21 cellular contexts compared by ENCODE assay signal in genomic region chr6:76166874-76167273, GRCh38.
DNase-seq lines count a peak whose midpoint lies in the region; ATAC-seq and TF ChIP-seq lines count a peak whose summit lies in the region.
"Had no signal": no experiment of that assay in that cellular context is flagged by ENCODE, and none has a peak within 500 bp of the region (broad histone marks: within the 10 kb centered on the region; RNA-seq: fewer than 3 reads in every experiment).

No MANE protein-coding gene starts in this region.

- H2AFZ ChIP-seq in HCT116 (ENCODE audit: low read depth, low read length, poor library complexity, severe bottlenecking) (no peak overlapping the region), PC-3 (ENCODE audit: low read length) (no peak overlapping the region), neural progenitor cell (replicated peaks) (no peak overlapping the region)

- H3K4me1 ChIP-seq in HCT116 (ENCODE audit: control insufficient read depth in 1 of 2, insufficient read depth in 2 of 2, low read length in 2 of 2) = no peaks in the 10 kb centered on the region
- no peaks in the 10 kb centered on the region for H3K4me1 ChIP-seq in PC-3 (ENCODE audit: insufficient read depth, low read length)
- no peaks in the 10 kb centered on the region for H3K4me1 ChIP-seq in neural progenitor cell

- H3F3A ChIP-seq in PC-3 (ENCODE audit: low read length, unreplicated experiment) = no peaks in the 10 kb centered on the region
- no peaks in the 10 kb centered on the region for H3F3A ChIP-seq in neural progenitor cell (ENCODE audit: low read depth)

- H3K9me2 ChIP-seq in HCT116 (ENCODE audit: insufficient read depth) (no peaks in the 10 kb centered on the region), PC-3 (replicated peaks; ENCODE audit: low read length) (no peaks in the 10 kb centered on the region)
- H3K9me2 ChIP-seq: SK-N-SH had no signal

- TF ChIP-seq CTCF in HCT116 (IDR thresholded peaks at IDR 0.05 in 2 of 3, conservative IDR thresholded peaks at IDR 0.05 in 1 of 3; ENCODE audit: borderline replicate concordance in 1 of 3, insufficient read depth in 1 of 3, low read depth in 2 of 3, low read length in 2 of 3) = peak in 2 of 3 experiments; percentile 11 to 17; a peak in 3 of 6 replicates
- TF ChIP-seq CTCF in PC-3 (conservative IDR thresholded peaks at IDR 0.05; ENCODE audit: low read depth, low read length) = peak; percentile 45
- peak; percentile 9 for TF ChIP-seq CTCF in neural progenitor cell (IDR thresholded peaks at IDR 0.05)
- no peak for TF ChIP-seq CTCF in type B pancreatic cell (conservative IDR thresholded peaks at IDR 0.05)

- RAD21 ChIA-PET in HCT116 (lab: Charles Lee; ENCODE audit: low non-redundant PET in 1 of 2, low total read pairs in 2 of 2, uncharacterized antibody in 2 of 2, unreplicated experiment in 2 of 2) = interaction anchor here in 1 of 2 experiments (1.1 kb wide), 1 partner anchor 232 kb away, joined by 3 read pairs; no protein-coding TSS in a partner anchor

- H3K9me3 Mint-ChIP-seq in neural progenitor cell (peaks cover 2% of the 10 kb centered on the region), type B pancreatic cell (no peaks in the 10 kb centered on the region)

- no peaks in the 10 kb centered on the region for H3K9me3 ChIP-seq in HCT116 (ENCODE audit: control insufficient read depth in 1 of 2, insufficient read depth in 1 of 2, low read depth in 1 of 2, low read length in 2 of 2)
- no peaks in the 10 kb centered on the region for H3K9me3 ChIP-seq in PC-3 (ENCODE audit: low read length)
- H3K9me3 ChIP-seq in neural progenitor cell (ENCODE audit: low read depth) = no peaks in the 10 kb centered on the region
- H3K9me3 ChIP-seq: SK-N-SH had no signal

- H3K4me3 Mint-ChIP-seq in neural progenitor cell = no peak overlapping the region
- H3K4me3 Mint-ChIP-seq in type B pancreatic cell = no peak overlapping the region
- H3K4me3 Mint-ChIP-seq: B cell; CD4-positive, CD25-positive, alpha-beta regulatory T cell; T-helper 2 cell treated with Interferon-gamma antibody and Interleukin-4, amounts not matched to agents 5 μg/mL and 100 μg/mL, for 36 hours had no signal

- H3K27me3 Mint-ChIP-seq in neural progenitor cell (ENCODE audit: insufficient read depth, low read depth) (peaks cover 2% of the 10 kb centered on the region), type B pancreatic cell (no peaks in the 10 kb centered on the region)
- H3K27me3 Mint-ChIP-seq: B cell; CD4-positive, CD25-positive, alpha-beta regulatory T cell had no signal

- H3K9ac ChIP-seq in HCT116 (ENCODE audit: low read length) (no peak overlapping the region), PC-3 (ENCODE audit: low read length) (no peak overlapping the region), neural progenitor cell (no peak overlapping the region)
- H3K9ac ChIP-seq: SK-N-SH had no signal

- H3K36me3 ChIP-seq in HCT116 (ENCODE audit: control insufficient read depth in 1 of 2, insufficient read depth in 2 of 2, low read length in 2 of 2) (no peaks in the 10 kb centered on the region), PC-3 (ENCODE audit: low read depth, low read length) (no peaks in the 10 kb centered on the region), neural progenitor cell (no peaks in the 10 kb centered on the region)

- H3K4me1 Mint-ChIP-seq in neural progenitor cell (no peaks in the 10 kb centered on the region), type B pancreatic cell (ENCODE audit: unreplicated experiment) (no peaks in the 10 kb centered on the region)
- H3K4me1 Mint-ChIP-seq: B cell; CD4-positive, CD25-positive, alpha-beta regulatory T cell had no signal

- H4K20me1 ChIP-seq in HCT116 (ENCODE audit: insufficient read depth) (no peaks in the 10 kb centered on the region), PC-3 (ENCODE audit: low read length) (no peaks in the 10 kb centered on the region), neural progenitor cell (ENCODE audit: low read depth) (no peaks in the 10 kb centered on the region)

- POLR2A ChIA-PET in HCT116 (lab: Charles Lee) (no interaction called here), PC-3 (lab: Charles Lee; ENCODE audit: unreplicated experiment) (no interaction called here)

- H3K4me2 ChIP-seq in HCT116 (ENCODE audit: low read length) (no peak overlapping the region), PC-3 (ENCODE audit: low read length) (no peak overlapping the region), neural progenitor cell (no peak overlapping the region)
- H3K4me2 ChIP-seq: SK-N-SH had no signal

- H3K27ac ChIP-seq in HCT116 (ENCODE audit: low read depth, low read length) = no peak overlapping the region
- no peak overlapping the region for H3K27ac ChIP-seq in PC-3 (ENCODE audit: low read length)
- no peak overlapping the region for H3K27ac ChIP-seq in neural progenitor cell

- H3K4me3 ChIP-seq in HCT116 (replicated peaks in 1 of 2; ENCODE audit: low read depth in 1 of 2, low read length in 2 of 2) (no peak overlapping the region), PC-3 (ENCODE audit: low read length) (no peak overlapping the region), neural progenitor cell (no peak overlapping the region)

- CTCF ChIA-PET in HCT116 (lab: Charles Lee) = interaction anchor here (2.2 to 3.1 kb wide), 2 partner anchors 232 to 273 kb away, joined by 16 to 29 read pairs; no protein-coding TSS in a partner anchor
- CTCF ChIA-PET in PC-3 (lab: Charles Lee) = interaction anchor here (0.6 kb wide), 1 partner anchor 186 kb away, joined by 4 read pairs; no protein-coding TSS in a partner anchor

- BruUV-seq in HCT116 (replicated peaks; lab: Mats Ljungman, UMichigan) = no TSS peak
- no TSS peak for BruUV-seq in PC-3 (replicated peaks; lab: Mats Ljungman, UMichigan)

- TF ChIP-seq RAD21 in HCT116 (IDR thresholded peaks at IDR 0.05; ENCODE audit: low read depth) = peak; percentile 55

- ATAC-seq in HCT116 (peak; percentile 72), PC-3 (no peak)
- ATAC-seq: Right ventricle myocardium inferior had no signal

- intact Hi-C loops in HCT116 (cut with micrococcal nuclease) = loop anchor here (2.0 kb wide), 2 partner anchors 232 to 274 kb away; no protein-coding TSS in a partner anchor
- intact Hi-C loops in PC-3 (cut with micrococcal nuclease) = loop anchor here (2.0 kb wide), 1 partner anchor 232 kb away; no protein-coding TSS in a partner anchor

- H3K27me3 ChIP-seq in HCT116 (ENCODE audit: insufficient read depth, low read length) (no peaks in the 10 kb centered on the region), PC-3 (ENCODE audit: low read length) (no peaks in the 10 kb centered on the region), neural progenitor cell (no peaks in the 10 kb centered on the region)

- no peak overlapping the region for H3K27ac Mint-ChIP-seq in neural progenitor cell
- H3K27ac Mint-ChIP-seq in type B pancreatic cell = no peak overlapping the region
- H3K27ac Mint-ChIP-seq: B cell; CD4-positive, CD25-positive, alpha-beta regulatory T cell; T-helper 2 cell treated with Interferon-gamma antibody and Interleukin-4, amounts not matched to agents 5 μg/mL and 100 μg/mL, for 36 hours had no signal

- no peak for TF ChIP-seq POLR2A in HCT116 (IDR thresholded peaks at IDR 0.05; ENCODE audit: borderline replicate concordance, extremely low read depth, insufficient read depth, insufficient read length)

- DNase-seq in HCT116 (ENCODE audit: low read depth, low spot score) (no peak), NAMALWA (ENCODE audit: low spot score) (peak; percentile 4), PC-3 (peak; percentile 28), neural progenitor cell (ENCODE audit: low spot score) (no peak), type B pancreatic cell (ENCODE audit: extremely low spot score, unreplicated experiment) (no peak), SIG-M5 treated with dmso at 0.1 percent for 504 hours (lab: John Stamatoyannopoulos, UW; ENCODE audit: unreplicated experiment) (no peak), AG08396 (ENCODE audit: low spot score) (no peak)
- DNase-seq: CD4-positive, CD25-positive, alpha-beta regulatory T cell; COR-L47; GOT3; KG1; NCI-H1092; NCI-H1436 treated with DMSO at 0.1 percent for 48 hours; NCI-H2081; NCI-H2171 treated with DMSO at 0.1 percent for 48 hours; NCI-H446 treated with DMSO at 0.1 percent for 48 hours; NCI-H748 treated with DMSO at 0.1 percent for 48 hours; SK-N-SH had no signal

- H3K79me2 ChIP-seq in HCT116 (ENCODE audit: insufficient read depth, low read length) (no peaks in the 10 kb centered on the region), PC-3 (ENCODE audit: low read length) (no peaks in the 10 kb centered on the region), neural progenitor cell (ENCODE audit: low read depth) (no peaks in the 10 kb centered on the region)

- no peaks in the 10 kb centered on the region for H3K36me3 Mint-ChIP-seq in neural progenitor cell
- H3K36me3 Mint-ChIP-seq in type B pancreatic cell = no peaks in the 10 kb centered on the region
- H3K36me3 Mint-ChIP-seq: CD4-positive, CD25-positive, alpha-beta regulatory T cell had no signal

TF ChIP-seq in HCT116, 20 proteins besides CTCF, POLR2A, EP300 and RAD21 (continues in another document):
- TF ChIP-seq FOSL1 (IDR thresholded peaks at IDR 0.05; ENCODE audit: low read depth) (no peak), EZH2phosphoT487 (IDR thresholded peaks at IDR 0.05; ENCODE audit: borderline replicate concordance) (no peak), ATF3 (IDR thresholded peaks at IDR 0.05) (no peak), EGR1 (IDR thresholded peaks at IDR 0.05; ENCODE audit: low read depth) (no peak), TCF7L2 (IDR thresholded peaks at IDR 0.05; ENCODE audit: borderline replicate concordance, extremely low read depth, insufficient read depth, insufficient read length) (no peak), SIN3A (IDR thresholded peaks at IDR 0.05; ENCODE audit: low read depth) (no peak), CEBPB (IDR thresholded peaks at IDR 0.05; ENCODE audit: low read depth) (no peak), ZBTB33 (IDR thresholded peaks at IDR 0.05; ENCODE audit: extremely low read depth, insufficient replicate concordance, low read length) (no peak), JUND (IDR thresholded peaks at IDR 0.05) (no peak)

Comparison
In these comparisons a context has a peak if more than half of its experiments do, and no peak if none do; other contexts are left out.
1. DNase-seq: peak in NAMALWA (single experiment) and PC-3 (single experiment); none in HCT116 (single experiment), neural progenitor cell (single experiment), type B pancreatic cell (single experiment), SIG-M5 treated with dmso at 0.1 percent for 504 hours (single experiment) and AG08396 (single experiment).